21 cellular contexts compared by ENCODE assay signal in the genomic region with DNA sequence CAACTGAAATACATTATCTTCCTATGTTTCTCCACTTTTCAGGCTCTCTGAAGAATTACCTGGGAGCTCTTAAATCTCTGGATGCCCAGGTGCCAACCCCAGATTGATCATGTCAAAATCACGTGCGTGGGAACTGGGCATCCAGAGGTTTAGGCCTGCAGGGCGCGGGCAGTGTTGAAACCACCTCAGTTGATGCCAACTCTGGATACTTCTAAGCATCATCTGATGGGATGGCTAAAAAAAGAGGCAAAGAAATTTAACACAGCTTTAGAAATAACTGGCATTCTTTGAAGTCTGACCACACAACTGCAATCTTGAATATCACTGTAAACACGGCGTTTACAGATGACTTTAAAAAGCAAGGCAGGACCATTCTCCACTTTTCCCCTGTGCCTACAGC. TPM values are rescaled to one million over a fixed set of nuclear protein-coding genes. Genes with fewer than 3 reads are reported as not detected.
DNase-seq lines count a peak whose midpoint lies in the region; ATAC-seq and TF ChIP-seq lines count a peak whose summit lies in the region.
"Had no signal": no experiment of that assay in that cellular context is flagged by ENCODE, and none has a peak within 500 bp of the region (broad histone marks: within the 10 kb centered on the region; RNA-seq: fewer than 3 reads in every experiment).

No MANE protein-coding gene starts in this region.

- no peak for TF ChIP-seq POLR2A in gastrocnemius medialis (IDR thresholded peaks at IDR 0.05)

- TF ChIP-seq CTCF in coronary artery (IDR thresholded peaks at IDR 0.05) (no peak), gastrocnemius medialis (IDR thresholded peaks at IDR 0.05 in 4 of 5, conservative IDR thresholded peaks at IDR 0.05 in 1 of 5) (no peak), foreskin keratinocyte (conservative IDR thresholded peaks at IDR 0.05) (no peak)

- H3K27me3 Mint-ChIP-seq in activated naive CD4-positive, alpha-beta T cell treated with anti-CD3 and anti-CD28 coated beads, Interleukin-2, amount 10 ng/mL, durations not matched to agents 7 days and 5 days, result peaks cover 38% of the 10 kb centered on the region

- no peaks in the 10 kb centered on the region for H3K9me3 ChIP-seq in gastrocnemius medialis

- no peaks in the 10 kb centered on the region for H3K36me3 Mint-ChIP-seq in activated naive CD4-positive, alpha-beta T cell treated with anti-CD3 and anti-CD28 coated beads, Interleukin-2, amount 10 ng/mL, durations not matched to agents 7 days and 5 days
- H3K36me3 Mint-ChIP-seq: CD14-positive monocyte had no signal

- CTCF ChIA-PET in activated naive CD4-positive, alpha-beta T cell treated with anti-CD3 and anti-CD28 coated beads, Interleukin-2, amount 10 ng/mL, durations not matched to agents 7 days and 5 days (lab: Charles Lee), result interaction anchor here (1.0 kb wide), 1 partner anchor 9 kb away, joined by 3 read pairs; no protein-coding TSS in a partner anchor

- peaks cover 23 to 46% of the 10 kb centered on the region in 2 donors for H3K4me1 ChIP-seq in gastrocnemius medialis
- peaks cover 7% of the 10 kb centered on the region for H3K4me1 ChIP-seq in foreskin keratinocyte
- H3K4me1 ChIP-seq: BLaER1 had no signal

- in situ Hi-C loops in gastrocnemius medialis (cut with MboI; ENCODE audit: low sequenced_read_pairs in 4 of 4), result no loop called here

- H3K9me3 Mint-ChIP-seq in activated naive CD4-positive, alpha-beta T cell treated with anti-CD3 and anti-CD28 coated beads, Interleukin-2, amount 10 ng/mL, durations not matched to agents 7 days and 5 days, result no peaks in the 10 kb centered on the region
- H3K9me3 Mint-ChIP-seq: HFFc6 had no signal

- no peaks in the 10 kb centered on the region for H3K4me1 Mint-ChIP-seq in activated naive CD4-positive, alpha-beta T cell treated with anti-CD3 and anti-CD28 coated beads, Interleukin-2, amount 10 ng/mL, durations not matched to agents 7 days and 5 days
- H3K4me1 Mint-ChIP-seq: CD14-positive monocyte; CD4-positive, alpha-beta memory T cell had no signal

- H3K36me3 ChIP-seq in gastrocnemius medialis, result no peaks in the 10 kb centered on the region

- H3K27ac ChIP-seq in coronary artery (peak overlapping the region; percentile 24 to 51), gastrocnemius medialis (peak overlapping the region; percentile 71 to 84 (median 76)), foreskin keratinocyte (no peak overlapping the region)
- H3K27ac ChIP-seq: BLaER1 had no signal

- H3K4me3 Mint-ChIP-seq in activated naive CD4-positive, alpha-beta T cell treated with anti-CD3 and anti-CD28 coated beads, Interleukin-2, amount 10 ng/mL, durations not matched to agents 7 days and 5 days, result no peak overlapping the region
- H3K4me3 Mint-ChIP-seq: CD14-positive monocyte; CD4-positive, alpha-beta memory T cell; HFFc6 had no signal

- H3K27me3 ChIP-seq in gastrocnemius medialis (no peaks in the 10 kb centered on the region), foreskin keratinocyte (peaks cover 14% of the 10 kb centered on the region)
- H3K27me3 ChIP-seq: BLaER1 had no signal

- H3K27ac Mint-ChIP-seq in activated naive CD4-positive, alpha-beta T cell treated with anti-CD3 and anti-CD28 coated beads, Interleukin-2, amount 10 ng/mL, durations not matched to agents 7 days and 5 days, result no peak overlapping the region
- H3K27ac Mint-ChIP-seq: CD14-positive monocyte; CD4-positive, alpha-beta memory T cell; HFFc6 had no signal

- ATAC-seq in left lobe of liver, result peak; percentile 63
- peak; percentile 20 to 29 for ATAC-seq in gastrocnemius medialis
- ATAC-seq in HG03460 (IDR thresholded peaks at IDR 0.05; ENCODE audit: unreplicated experiment), result no peak
- no peak for ATAC-seq in foreskin keratinocyte
- ATAC-seq: HCT116, HepG2 had no signal

- H3K4me3 ChIP-seq in coronary artery, result no peak overlapping the region
- H3K4me3 ChIP-seq in gastrocnemius medialis, result no peak overlapping the region
- H3K4me3 ChIP-seq: BLaER1 had no signal

- DNase-seq in LHCN-M2 (ENCODE audit: low read depth), result peak; percentile 50
- no peak for DNase-seq in coronary artery (ENCODE audit: low spot score)
- no peak for DNase-seq in left lobe of liver (ENCODE audit: low spot score)
- peak; percentile 49 to 61 for DNase-seq in gastrocnemius medialis
- DNase-seq in GDM1 (lab: John Stamatoyannopoulos, UW), result no peak
- no peak for DNase-seq in activated naive CD4-positive, alpha-beta T cell treated with anti-CD3 and anti-CD28 coated beads, Interleukin-2, amount 10 ng/mL, durations not matched to agents 7 days and 5 days
- no peak for DNase-seq in foreskin keratinocyte
- DNase-seq: 8988T; CD4-positive, alpha-beta memory T cell; DMS153; DMS79; GF-D8; GOT3; H7; HFFc6 had no signal

- intact Hi-C loops in gastrocnemius medialis (cut with DNase I; ENCODE audit: low total_unique reads), result loop anchor here (5.0 kb wide), 1 partner anchor 109 kb away; no protein-coding TSS in a partner anchor

RNA-seq across cellular contexts. Expression of a gene that starts 41.9 kb away (rescaled TPM):
- 0.19 and 0.92 TPM in 2 replicates for total RNA-seq in LHCN-M2 (2014; rRNA removed)
- polyA plus RNA-seq in LHCN-M2 (2012), result 0.74 TPM
- total RNA-seq in left lobe of liver, result 20.3 TPM
- 10 to 100 TPM in 2 of 4 donors, 1 to 10 TPM in 2; 4.5 to 13.1 (median 9.5) TPM for total RNA-seq in gastrocnemius medialis
- total RNA-seq in foreskin keratinocyte, result not detected in 2 replicates
- polyA plus RNA-seq in foreskin keratinocyte, result not detected in 2 replicates
- total RNA-seq: A673; CD4-positive, alpha-beta memory T cell; HepG2 had no signal
- polyA plus RNA-seq: CD14-positive monocyte; CD4-positive, alpha-beta memory T cell; HepG2 had no signal

RNA-seq across cellular contexts. Expression of a gene that starts 43.6 kb away (rescaled TPM):
- total RNA-seq in LHCN-M2 (2014; rRNA removed) (0.19 and 0.40 TPM in 2 replicates), left lobe of liver (6.5 TPM), gastrocnemius medialis (10 to 100 TPM in 2 of 4 donors, 1 to 10 TPM in 2; 6.6 to 34.7 (median 9.4) TPM), foreskin keratinocyte (not detected in 2 replicates)
- polyA plus RNA-seq in LHCN-M2 (2012), result 3.4 TPM
- polyA plus RNA-seq in foreskin keratinocyte, result not detected in 2 replicates
- total RNA-seq: A673; CD4-positive, alpha-beta memory T cell had no signal
- polyA plus RNA-seq: CD14-positive monocyte, HepG2 had no signal

Comparison
In these comparisons a context has a peak if more than half of its experiments do, and no peak if none do; other contexts are left out.
1. DNase-seq: peak in LHCN-M2 (single experiment) and gastrocnemius medialis (2 of 2); none in coronary artery (single experiment), left lobe of liver (single experiment), GDM1 (single experiment), activated naive CD4-positive, alpha-beta T cell treated with anti-CD3 and anti-CD28 coated beads, Interleukin-2, amount 10 ng/mL, durations not matched to agents 7 days and 5 days (single experiment) and foreskin keratinocyte (0 of 2).
2. ATAC-seq: peak in left lobe of liver (single experiment) and gastrocnemius medialis (2 of 2); none in HG03460 (single experiment) and foreskin keratinocyte (single experiment).